In genomic region chr9:71010258-71010657, GRCh38 we compare ENCODE assay signal across 35 cellular contexts.
DNase-seq lines count a peak whose midpoint lies in the region; ATAC-seq, FAIRE-seq and TF ChIP-seq lines count a peak whose summit lies in the region.
"Had no signal": no experiment of that assay in that cellular context is flagged by ENCODE, and none has a peak within 500 bp of the region (broad histone marks: within the 10 kb centered on the region; RNA-seq: fewer than 3 reads in every experiment).

No MANE protein-coding gene starts in this region.

- TF ChIP-seq CTCF in HepG2 (CRISPR knock-in tag; IDR thresholded peaks at IDR 0.05) (no peak), right lobe of liver (IDR thresholded peaks at IDR 0.05) (no peak), IMR-90 (conservative IDR thresholded peaks at IDR 0.05; ENCODE audit: low read depth, low read length) (no peak), K562 (IDR thresholded peaks at IDR 0.05 in 2 of 3, conservative IDR thresholded peaks at IDR 0.05 in 1 of 3; ENCODE audit: insufficient read depth in 2 of 3, low read depth in 1 of 3, low read length in 3 of 3) (no peak), upper lobe of left lung (IDR thresholded peaks at IDR 0.05) (no peak)

- no peak overlapping the region for H2AK9ac ChIP-seq in IMR-90 (replicated peaks; ENCODE audit: low read depth, low read length, poor library complexity)

- in situ Hi-C loops in HepG2 (cut with HindIII; ENCODE audit: extremely low pct_ligation_motif_present, low pct_unique_long_range_greater_than_20kb) (no loop called here), IMR-90 (cut with MboI; ENCODE audit: low sequenced_read_pairs) (loop anchor here (25.0 kb wide), 1 partner anchor 98 kb away; no protein-coding TSS in a partner anchor), K562 (cut with MboI) (no loop called here)

- no peak overlapping the region for H4K5ac ChIP-seq in IMR-90 (ENCODE audit: low read depth, low read length)

- intact Hi-C loops in HepG2 (cut with micrococcal nuclease; ENCODE audit: unreplicated experiment) (no loop called here), right lobe of liver (cut with DNase I) (no loop called here), IMR-90 (cut with micrococcal nuclease) (loop anchor here (10.0 kb wide), 1 partner anchor 225 kb away; no protein-coding TSS in a partner anchor), K562 (cut with micrococcal nuclease) (loop anchor here (5.0 kb wide), 1 partner anchor 237 kb away; no protein-coding TSS in a partner anchor)

- H3K4me3 ChIP-seq in HepG2 (replicated peaks in 1 of 3; ENCODE audit: insufficient read depth in 1 of 3, low read depth in 2 of 3, low read length in 3 of 3) (no peak overlapping the region), right lobe of liver (no peak overlapping the region), IMR-90 (ENCODE audit: insufficient read depth, low read depth, low read length) (no peak overlapping the region), K562 (no peak overlapping the region), upper lobe of left lung (no peak overlapping the region)
- H3K4me3 ChIP-seq: A549; BLaER1; BLaER1 treated with 17β-estradiol and CSF1 and Interleukin-3, amounts not matched to agents 10 nM and 100 nM had no signal

- no peak overlapping the region for H2BK5ac ChIP-seq in IMR-90 (ENCODE audit: low read depth, low read length, poor library complexity, severe bottlenecking)

- H3K36me3 ChIP-seq in HepG2 (replicated peaks in 1 of 2; ENCODE audit: control insufficient read depth in 1 of 2, insufficient read depth in 2 of 2, low read length in 2 of 2) (no peaks in the 10 kb centered on the region), right lobe of liver (no peaks in the 10 kb centered on the region), IMR-90 (ENCODE audit: control insufficient read depth, insufficient read depth, low read length) (no peaks in the 10 kb centered on the region), K562 (ENCODE audit: control insufficient read depth, insufficient read depth, low read length) (no peaks in the 10 kb centered on the region), upper lobe of left lung (no peaks in the 10 kb centered on the region)
- H3K36me3 ChIP-seq: BE2C; BLaER1; BLaER1 treated with 17β-estradiol and CSF1 and Interleukin-3, amounts not matched to agents 10 nM and 100 nM had no signal

- H3K9me1 ChIP-seq in IMR-90 (ENCODE audit: insufficient read depth, low read length): no peaks in the 10 kb centered on the region
- H3K9me1 ChIP-seq in K562 (ENCODE audit: control insufficient read depth, insufficient read depth, low read length): no peaks in the 10 kb centered on the region

- no peak overlapping the region for H4K91ac ChIP-seq in IMR-90 (ENCODE audit: insufficient read depth, low read depth, low read length)

- H3K23ac ChIP-seq in IMR-90 (ENCODE audit: low read depth, low read length): no peak overlapping the region

- no peak overlapping the region for H3K56ac ChIP-seq in IMR-90 (ENCODE audit: extremely low read depth, insufficient read depth, low read length)

- no peak overlapping the region for H2AK5ac ChIP-seq in IMR-90 (ENCODE audit: low read depth, low read length)

- WGBS in HepG2 (ENCODE audit: low lambda C conversion rate): 1% methylated on average over 3 of the region's 3 CpGs
- 79% methylated on average over 3 of the region's 3 CpGs for WGBS in right lobe of liver (ENCODE audit: insufficient coverage, low coverage, low lambda C conversion rate, missing lambda C conversion rate)
- no CpG with 5 or more reads among the region's 3 CpGs for whole genome bisulfite sequencing in IMR-90 (ENCODE audit: extremely low coverage in 2 of 2, insufficient read length in 1 of 2), 2 experiments
- WGBS in K562 (ENCODE audit: insufficient coverage, low coverage, missing lambda C conversion rate): 0% methylated on average over 3 of the region's 3 CpGs
- 78 to 79% methylated on average over 3 of the region's 3 CpGs for WGBS in upper lobe of left lung, 2 donors

- POLR2A ChIA-PET in HepG2 (lab: Yijun Ruan, JAX): no interaction called here
- POLR2A ChIA-PET in IMR-90 (lab: Charles Lee; ENCODE audit: unreplicated experiment): interaction anchor here (0.6 kb wide), 1 partner anchor 15 kb away, joined by 4 read pairs; no protein-coding TSS in a partner anchor
- POLR2A ChIA-PET in K562 (lab: Yijun Ruan, JAX): no interaction called here

- no peak for ATAC-seq in HepG2
- ATAC-seq in right lobe of liver: no peak
- no peak for ATAC-seq in IMR-90 (ENCODE audit: low read depth)
- ATAC-seq in K562: no peak
- ATAC-seq in upper lobe of left lung (ENCODE audit: low FRiP score in 2 of 2): no peak
- ATAC-seq in HG02588 (IDR thresholded peaks at IDR 0.05; ENCODE audit: unreplicated experiment): no peak
- ATAC-seq: A549; CD8-positive, alpha-beta T cell had no signal

- H3K9me3 ChIP-seq in HepG2 (ENCODE audit: low read length): peaks cover 10% of the 10 kb centered on the region
- peaks cover 0 to 8% (median 0%) of the 10 kb centered on the region in 4 donors for H3K9me3 ChIP-seq in right lobe of liver
- no peaks in the 10 kb centered on the region; the same call in 1 of the 2 replicates for H3K9me3 ChIP-seq in IMR-90 (ENCODE audit: control insufficient read depth, insufficient read depth, low read length)
- no peaks in the 10 kb centered on the region for H3K9me3 ChIP-seq in K562 (replicated peaks; ENCODE audit: control insufficient read depth, insufficient read depth, low read depth, low read length)
- H3K9me3 ChIP-seq in upper lobe of left lung: peaks cover 0 to 9% (median 4%) of the 10 kb centered on the region in 4 donors
- H3K9me3 ChIP-seq: A549, BE2C, Caco-2 had no signal

- H3K27me3 ChIP-seq in HepG2 (ENCODE audit: control insufficient read depth in 1 of 2, insufficient read depth in 2 of 2, low read length in 2 of 2): no peaks in the 10 kb centered on the region
- H3K27me3 ChIP-seq in right lobe of liver: no peaks in the 10 kb centered on the region
- no peaks in the 10 kb centered on the region; the same call in 1 of the 2 replicates for H3K27me3 ChIP-seq in IMR-90 (ENCODE audit: control insufficient read depth, insufficient read depth, low read length)
- no peaks in the 10 kb centered on the region for H3K27me3 ChIP-seq in K562 (ENCODE audit: control insufficient read depth in 2 of 2, insufficient read depth in 2 of 2, low read length in 2 of 2)
- no peaks in the 10 kb centered on the region for H3K27me3 ChIP-seq in upper lobe of left lung
- H3K27me3 ChIP-seq: BE2C; BLaER1; BLaER1 treated with 17β-estradiol and CSF1 and Interleukin-3, amounts not matched to agents 10 nM and 100 nM had no signal

- no peak for FAIRE-seq in HepG2 (lab: Jason Lieb, UNC)
- peak; percentile 48 for FAIRE-seq in H54 (lab: Jason Lieb, UNC)
- no peak for FAIRE-seq in K562 (lab: Jason Lieb, UNC)
- FAIRE-seq: A204.1, D721Med had no signal

- no peak overlapping the region for H2BK20ac ChIP-seq in IMR-90 (ENCODE audit: low read depth, low read length)

- dilution Hi-C loops in IMR-90 (cut with HindIII; ENCODE audit: low sequenced_read_pairs, unreplicated experiment): no loop called here

- H3K79me2 ChIP-seq in HepG2 (ENCODE audit: insufficient read depth, low read length): no peaks in the 10 kb centered on the region
- H3K79me2 ChIP-seq in K562 (ENCODE audit: control insufficient read depth, insufficient read depth, low read length): no peaks in the 10 kb centered on the region

- H4K8ac ChIP-seq in IMR-90 (ENCODE audit: low read depth in 2 of 2, low read length in 2 of 2): no peak overlapping the region

- no peak overlapping the region for H3K4ac ChIP-seq in IMR-90 (ENCODE audit: low read depth, low read length)

- no peak overlapping the region for H3K9ac ChIP-seq in HepG2 (ENCODE audit: insufficient read depth, low read depth, low read length)
- no peak overlapping the region for H3K9ac ChIP-seq in IMR-90 (ENCODE audit: low read depth, low read length)
- H3K9ac ChIP-seq in K562 (ENCODE audit: insufficient read depth in 1 of 2, low read depth in 2 of 2, low read length in 2 of 2): no peak overlapping the region
- H3K9ac ChIP-seq: BLaER1; BLaER1 treated with 17β-estradiol and CSF1 and Interleukin-3, amounts not matched to agents 10 nM and 100 nM had no signal

- no peak overlapping the region for H2AFZ ChIP-seq in HepG2 (ENCODE audit: low read length)
- H2AFZ ChIP-seq in IMR-90 (replicated peaks; ENCODE audit: low read length, poor library complexity): no peak overlapping the region
- H2AFZ ChIP-seq in K562 (ENCODE audit: low read depth, low read length): no peak overlapping the region

- TF ChIP-seq RAD21 in HepG2 (CRISPR knock-in tag; IDR thresholded peaks at IDR 0.05) (no peak), IMR-90 (IDR thresholded peaks at IDR 0.05; ENCODE audit: low read length) (no peak), K562 (CRISPR knock-in tag; conservative IDR thresholded peaks at IDR 0.05 in 1 of 2, IDR thresholded peaks at IDR 0.05 in 1 of 2) (no peak)

- no peak overlapping the region for H3K18ac ChIP-seq in IMR-90 (ENCODE audit: low read depth, low read length)

- BruUV-seq in HepG2 (replicated peaks; lab: Mats Ljungman, UMichigan) (no TSS peak), IMR-90 (replicated peaks; lab: Mats Ljungman, UMichigan) (no TSS peak), K562 (replicated peaks; lab: Mats Ljungman, UMichigan) (no TSS peak)

- H3K79me1 ChIP-seq in IMR-90 (ENCODE audit: low read depth in 1 of 2, low read length in 2 of 2): no peaks in the 10 kb centered on the region

- no peak overlapping the region for H3K14ac ChIP-seq in IMR-90 (replicated peaks; ENCODE audit: low read depth, low read length)

- H3K4me1 ChIP-seq in HepG2 (ENCODE audit: insufficient read depth, low read length): no peaks in the 10 kb centered on the region
- H3K4me1 ChIP-seq in right lobe of liver: no peaks in the 10 kb centered on the region
- no peaks in the 10 kb centered on the region for H3K4me1 ChIP-seq in IMR-90 (ENCODE audit: control insufficient read depth, insufficient read depth, low read length)
- H3K4me1 ChIP-seq in K562 (replicated peaks in 1 of 2; ENCODE audit: control insufficient read depth in 2 of 2, insufficient read depth in 2 of 2, low read length in 2 of 2): no peaks in the 10 kb centered on the region
- H3K4me1 ChIP-seq in upper lobe of left lung: no peaks in the 10 kb centered on the region
- H3K4me1 ChIP-seq: A549, BE2C, BLaER1, Caco-2 had no signal

- H2BK120ac ChIP-seq in IMR-90 (ENCODE audit: low read depth, low read length): no peak overlapping the region

- H4K20me1 ChIP-seq in HepG2 (ENCODE audit: insufficient read depth, low read length) (no peaks in the 10 kb centered on the region), IMR-90 (ENCODE audit: insufficient read depth, low read length) (no peaks in the 10 kb centered on the region), K562 (replicated peaks; ENCODE audit: control insufficient read depth, insufficient read depth, low read length) (no peaks in the 10 kb centered on the region)
- H4K20me1 ChIP-seq: BLaER1; BLaER1 treated with 17β-estradiol and CSF1 and Interleukin-3, amounts not matched to agents 10 nM and 100 nM had no signal

- H3K4me2 ChIP-seq in HepG2 (ENCODE audit: low read depth, low read length) (no peak overlapping the region), IMR-90 (ENCODE audit: low read depth, low read length) (no peak overlapping the region), K562 (ENCODE audit: insufficient read depth, low read length) (no peak overlapping the region)
- H3K4me2 ChIP-seq: A549; BLaER1; BLaER1 treated with 17β-estradiol and CSF1 and Interleukin-3, amounts not matched to agents 10 nM and 100 nM had no signal

- no peak overlapping the region for H2BK15ac ChIP-seq in IMR-90 (ENCODE audit: low read depth, low read length)

- CTCF ChIA-PET in HepG2 (lab: Yijun Ruan, JAX; ENCODE audit: low intra/inter-chr PET ratio, low total read pairs) (no interaction called here), IMR-90 (lab: Yijun Ruan, JAX) (no interaction called here), K562 (lab: Yijun Ruan, JAX; ENCODE audit: low intra/inter-chr PET ratio) (no interaction called here)

- DNase-seq in HepG2 (ENCODE audit: low spot score) (no peak), right lobe of liver (no peak), H54 (ENCODE audit: insufficient read length, low spot score) (no peak), IMR-90 (no peak), K562 (ENCODE audit: extremely low read depth in 1 of 4, low spot score in 3 of 4) (no peak), upper lobe of left lung (no peak), NCI-H526 treated with DMSO at 0.1 percent for 48 hours (lab: John Stamatoyannopoulos, UW) (no peak)
- DNase-seq: 8988T; ACHN; AML-193; BE2C; C1 segment of cervical spinal cord; Caco-2; Calu3; CD4-positive, alpha-beta memory T cell; CD4-positive, alpha-beta T cell; CD4-positive, CD25-positive, alpha-beta regulatory T cell; CD8-positive, alpha-beta memory T cell; CD8-positive, alpha-beta T cell; COR-L47; DMS 273 treated with DMSO at 0.1 percent for 48 hours; DMS153; DMS53; DMS79; DMS79 treated with DMSO at 0.1 percent for 48 hours; DND-41; EL had no signal

- H3K27ac ChIP-seq in HepG2 (ENCODE audit: extremely low read length, insufficient read depth, low read length) (no peak overlapping the region), right lobe of liver (no peak overlapping the region), IMR-90 (ENCODE audit: insufficient read depth, low read length) (no peak overlapping the region), K562 (ENCODE audit: extremely low read depth, low read depth, low read length) (no peak overlapping the region), upper lobe of left lung (no peak overlapping the region)
- H3K27ac ChIP-seq: 22Rv1; A549; BLaER1; BLaER1 treated with 17β-estradiol and CSF1 and Interleukin-3, amounts not matched to agents 10 nM and 100 nM; C4-2B had no signal

- TF ChIP-seq POLR2A in HepG2 (IDR thresholded peaks at IDR 0.05; ENCODE audit: insufficient read depth in 1 of 2, low read depth in 2 of 2, low read length in 2 of 2) (no peak), right lobe of liver (IDR thresholded peaks at IDR 0.05) (no peak), H54 (IDR thresholded peaks at IDR 0.05; ENCODE audit: low read depth, low read length) (no peak), IMR-90 (IDR thresholded peaks at IDR 0.05; ENCODE audit: low read depth, low read length) (no peak), K562 (conservative IDR thresholded peaks at IDR 0.05) (no peak), upper lobe of left lung (IDR thresholded peaks at IDR 0.05) (no peak)

- TF ChIP-seq EP300 in HepG2 (IDR thresholded peaks at IDR 0.05; ENCODE audit: low read depth in 2 of 2, low read length in 2 of 2) (no peak), HepG2 (CRISPR knock-in tag; IDR thresholded peaks at IDR 0.05; ENCODE audit: borderline replicate concordance) (no peak), K562 (IDR thresholded peaks at IDR 0.05; ENCODE audit: low read length) (no peak), upper lobe of left lung (IDR thresholded peaks at IDR 0.05) (no peak)

Comparison
In these comparisons a context has a peak if more than half of its experiments do, and no peak if none do; other contexts are left out.
1. intact Hi-C loops: an anchor here in IMR-90 (10.0 kb wide) and K562 (5.0 kb wide); none called in HepG2 and right lobe of liver.
2. Of the 241 proteins assayed by ChIP-seq in both HepG2 and K562: peak only in HepG2: MAFK; only in K562: MAFG; in both: MAFF; in neither: 238.